In the genomic region with DNA sequence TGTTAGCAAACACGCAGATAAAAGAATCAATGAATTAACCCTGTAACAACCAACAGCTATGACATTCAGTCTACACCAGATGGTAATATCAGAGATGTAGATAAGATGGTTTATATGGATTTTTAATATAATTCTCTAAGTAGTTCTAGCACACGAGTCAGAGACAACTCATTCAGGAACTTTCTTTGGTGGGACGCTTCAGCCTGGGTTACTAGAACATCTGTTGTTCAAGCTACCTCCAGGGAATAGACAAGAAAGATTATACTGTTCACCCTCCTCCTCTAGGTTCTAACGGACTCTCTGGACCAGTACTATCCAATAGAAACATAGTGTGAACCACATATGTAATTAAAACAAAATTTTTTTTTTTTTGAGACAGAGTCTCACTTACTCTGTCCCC, we compare ENCODE assay signal across 1 cellular context.
TF ChIP-seq lines count a peak whose summit lies in the region.

No MANE protein-coding gene starts in this region.

TF ChIP-seq in HepG2, 621 proteins besides CTCF, POLR2A, EP300 and RAD21 (continued from another document):
- TF ChIP-seq, protein P1, sequence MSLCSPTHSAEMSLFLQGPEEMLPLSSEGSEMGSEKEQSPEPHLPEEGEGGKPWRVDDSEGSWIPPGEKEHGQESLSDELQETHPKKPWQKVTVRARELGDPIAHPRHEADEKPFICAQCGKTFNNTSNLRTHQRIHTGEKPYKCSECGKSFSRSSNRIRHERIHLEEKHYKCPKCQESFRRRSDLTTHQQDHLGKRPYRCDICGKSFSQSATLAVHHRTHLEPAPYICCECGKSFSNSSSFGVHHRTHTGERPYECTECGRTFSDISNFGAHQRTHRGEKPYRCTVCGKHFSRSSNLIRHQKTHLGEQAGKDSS (CRISPR knock-in tag; IDR thresholded peaks at IDR 0.05; ENCODE audit: borderline replicate concordance, low read depth), result no peak
